In genomic region chr22:38172489-38173155, GRCh38 we compare ENCODE assay signal across 8 cellular contexts. TPM values are rescaled to one million over a fixed set of nuclear protein-coding genes. Genes with fewer than 3 reads are reported as not detected.
DNase-seq lines count a peak whose midpoint lies in the region; FAIRE-seq and TF ChIP-seq lines count a peak whose summit lies in the region.

No MANE protein-coding gene starts in this region.

- peaks cover 42% of the 10 kb centered on the region for H3K4me1 Mint-ChIP-seq in activated CD4-positive, alpha-beta memory T cell treated with anti-CD3 and anti-CD28 coated beads for 36 hours (ENCODE audit: low read depth)

- H3K4me1 ChIP-seq in esophagus squamous epithelium (peaks cover 29 to 69% (median 48%) of the 10 kb centered on the region in 3 donors), skeletal muscle tissue (ENCODE audit: control insufficient read depth in 3 of 3, insufficient read depth in 3 of 3, low read length in 3 of 3) (peaks cover 40 to 72% (median 71%) of the 10 kb centered on the region in 3 donors)

- peak overlapping the region in 1 of 3 donors; percentile 54 for H3K9ac ChIP-seq in skeletal muscle tissue (ENCODE audit: low read depth in 1 of 3, low read length in 3 of 3)

- H3K9me3 ChIP-seq in esophagus squamous epithelium = no peaks in the 10 kb centered on the region
- no peaks in the 10 kb centered on the region for H3K9me3 ChIP-seq in skeletal muscle tissue (ENCODE audit: control insufficient read depth in 3 of 3, low read length in 3 of 3)

- H3K27me3 Mint-ChIP-seq in activated CD4-positive, alpha-beta memory T cell treated with anti-CD3 and anti-CD28 coated beads for 36 hours = no peaks in the 10 kb centered on the region

- 23 to 30% methylated on average over 13 to 16 of the region's 18 CpGs for WGBS in esophagus squamous epithelium, 2 donors

- TF ChIP-seq CTCF in esophagus squamous epithelium (IDR thresholded peaks at IDR 0.05) = no peak
- no peak for TF ChIP-seq CTCF in D721Med (IDR thresholded peaks at IDR 0.05; ENCODE audit: insufficient read depth, missing control alignments)

- H3K27me3 ChIP-seq in esophagus squamous epithelium (no peaks in the 10 kb centered on the region), skeletal muscle tissue (ENCODE audit: control insufficient read depth in 3 of 3, insufficient read depth in 3 of 3, low read length in 3 of 3) (no peaks in the 10 kb centered on the region)

- H3K27ac Mint-ChIP-seq in activated CD4-positive, alpha-beta memory T cell treated with anti-CD3 and anti-CD28 coated beads for 36 hours = peak overlapping the region; percentile 70

- intact Hi-C loops in activated CD4-positive, alpha-beta memory T cell treated with anti-CD3 and anti-CD28 coated beads for 36 hours (cut with micrococcal nuclease) = no loop called here
- intact Hi-C loops in esophagus squamous epithelium (cut with DNase I) = no loop called here

- peaks cover 0 to 14% (median 0%) of the 10 kb centered on the region in 3 donors for H3K36me3 ChIP-seq in esophagus squamous epithelium
- H3K36me3 ChIP-seq in skeletal muscle tissue (ENCODE audit: control insufficient read depth in 3 of 3, insufficient read depth in 3 of 3, low read length in 3 of 3) = peaks cover 0 to 4% (median 0%) of the 10 kb centered on the region in 3 donors

- TF ChIP-seq POLR2A in esophagus squamous epithelium (IDR thresholded peaks at IDR 0.05) = no peak

- CTCF ChIA-PET in activated CD4-positive, alpha-beta memory T cell treated with anti-CD3 and anti-CD28 coated beads for 36 hours (lab: Charles Lee) = interaction anchor here (0.6 kb wide), 1 partner anchor 8 kb away, joined by 3 read pairs; no protein-coding TSS in a partner anchor

- no peak overlapping the region for H3K4me3 Mint-ChIP-seq in activated CD4-positive, alpha-beta memory T cell treated with anti-CD3 and anti-CD28 coated beads for 36 hours

- DNase-seq in GF-D8 (lab: John Stamatoyannopoulos, UW) (peak; percentile 38), esophagus squamous epithelium (lab: John Stamatoyannopoulos, UW) (no peak), HuH-7.5 (ENCODE audit: low spot score) (no peak), D721Med (ENCODE audit: insufficient read length, low spot score) (no peak), NCI-H1417 (lab: John Stamatoyannopoulos, UW) (no peak), middle frontal gyrus (ENCODE audit: extremely low spot score, low spot score) (no peak)
- DNase-seq in activated CD4-positive, alpha-beta memory T cell treated with anti-CD3 and anti-CD28 coated beads for 36 hours = peak; percentile 64

- H3K4me3 ChIP-seq in esophagus squamous epithelium = no peak overlapping the region
- peak overlapping the region in 1 of 3 donors; percentile 13 for H3K4me3 ChIP-seq in skeletal muscle tissue (ENCODE audit: low read length in 3 of 3)

- H3K9me3 Mint-ChIP-seq in activated CD4-positive, alpha-beta memory T cell treated with anti-CD3 and anti-CD28 coated beads for 36 hours = no peaks in the 10 kb centered on the region

- FAIRE-seq in D721Med (lab: Jason Lieb, UNC) = no peak

- POLR2A ChIA-PET in activated CD4-positive, alpha-beta memory T cell treated with anti-CD3 and anti-CD28 coated beads for 36 hours (lab: Charles Lee) = no interaction called here

- H3K27ac ChIP-seq in esophagus squamous epithelium (peak overlapping the region; percentile 54 to 80 (median 75)), skeletal muscle tissue (ENCODE audit: low read depth, low read length) (peak overlapping the region; percentile 75)

- H3K36me3 Mint-ChIP-seq in activated CD4-positive, alpha-beta memory T cell treated with anti-CD3 and anti-CD28 coated beads for 36 hours = peaks cover 8% of the 10 kb centered on the region

RNA-seq across cellular contexts. Expression of gene PLA2G6, which starts 9.0 kb away (rescaled TPM):
- 10 to 100 TPM; 63.7 to 69.5 TPM for total RNA-seq in activated CD4-positive, alpha-beta memory T cell treated with anti-CD3 and anti-CD28 coated beads for 36 hours
- total RNA-seq in esophagus squamous epithelium = 10 to 100 TPM; 12.9 to 24.2 (median 14.2) TPM
- 14.1 TPM for total RNA-seq in skeletal muscle tissue

RNA-seq across cellular contexts. Expression of gene MAFF, which starts 29.2 kb away (rescaled TPM):
- 10 to 100 TPM; 15.5 to 15.9 TPM for total RNA-seq in activated CD4-positive, alpha-beta memory T cell treated with anti-CD3 and anti-CD28 coated beads for 36 hours
- total RNA-seq in esophagus squamous epithelium (10 to 100 TPM; 19.4 to 51.6 (median 40.5) TPM), skeletal muscle tissue (4.2 TPM)

Comparison
In these comparisons a context has a peak if more than half of its experiments do, and no peak if none do; other contexts are left out.
1. DNase-seq: peak in GF-D8 (single experiment) and activated CD4-positive, alpha-beta memory T cell treated with anti-CD3 and anti-CD28 coated beads for 36 hours (single experiment); none in esophagus squamous epithelium (single experiment), HuH-7.5 (single experiment), D721Med (single experiment), NCI-H1417 (0 of 3) and middle frontal gyrus (single experiment).